21 cellular contexts compared by ENCODE assay signal in the genomic region with DNA sequence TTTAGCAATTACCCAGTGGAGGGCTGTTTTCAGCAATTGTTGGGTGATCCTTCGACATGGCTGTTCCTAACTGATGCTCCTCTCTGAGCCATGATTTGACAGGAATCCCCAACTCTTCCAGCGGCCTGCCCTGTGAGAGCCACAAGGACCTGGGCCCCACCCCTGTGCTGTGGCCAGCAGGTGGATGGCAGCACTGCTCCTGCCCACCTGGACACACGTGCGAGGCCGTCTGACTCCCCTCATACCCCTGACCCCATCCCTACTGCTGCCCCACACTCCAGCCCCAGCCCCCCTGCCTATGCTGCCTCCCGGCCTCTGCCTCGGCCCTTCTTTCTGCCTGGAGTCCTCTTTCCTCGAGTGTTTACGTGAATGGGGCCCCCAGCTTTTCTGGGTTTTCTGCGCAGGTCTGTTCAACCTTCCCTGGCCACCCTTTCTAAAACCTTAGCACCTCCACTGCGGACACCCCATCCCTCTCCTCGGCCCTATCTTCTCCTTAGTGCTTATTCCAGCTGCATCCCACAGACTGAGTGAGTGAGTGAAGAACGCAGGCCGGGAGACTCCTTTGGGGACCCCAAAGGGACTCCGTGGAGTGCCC.
A peak's percentile ranks its signal among the peaks of the same experiment; 100 is the strongest.
DNase-seq lines count a peak whose midpoint lies in the region; ATAC-seq, FAIRE-seq and TF ChIP-seq lines count a peak whose summit lies in the region.
"Had no signal": no experiment of that assay in that cellular context is flagged by ENCODE, and none has a peak within 500 bp of the region (broad histone marks: within the 10 kb centered on the region; RNA-seq: fewer than 3 reads in every experiment).

No MANE protein-coding gene starts in this region.

- ATAC-seq in natural killer cell treated with Interleukin-12 subunit alpha and Interleukin-12 subunit beta and Interleukin-15 and Interleukin-18, amount 100 ng/mL, for 72 hours: no peak
- no peak for ATAC-seq in psoas muscle
- ATAC-seq in Right ventricle myocardium superior (ENCODE audit: poor library complexity): no peak

- H3K27me3 ChIP-seq in stomach: peaks cover 0 to 6% (median 0%) of the 10 kb centered on the region in 3 donors
- peaks cover 0 to 3% (median 0%) of the 10 kb centered on the region in 3 donors for H3K27me3 ChIP-seq in psoas muscle (ENCODE audit: insufficient read depth in 3 of 3, low read length in 2 of 3)
- H3K27me3 ChIP-seq: BE2C, SJCRH30 had no signal

- no peaks in the 10 kb centered on the region for H3K36me3 ChIP-seq in stomach
- no peaks in the 10 kb centered on the region for H3K36me3 ChIP-seq in psoas muscle (ENCODE audit: insufficient read depth in 1 of 2, low read depth in 1 of 2)
- H3K36me3 ChIP-seq: BE2C, SJCRH30 had no signal

- H3K4me3 ChIP-seq in stomach (no peak overlapping the region), psoas muscle (no peak overlapping the region)

- no peaks in the 10 kb centered on the region for H3K9me3 ChIP-seq in stomach
- no peaks in the 10 kb centered on the region for H3K9me3 ChIP-seq in psoas muscle
- H3K9me3 ChIP-seq: BE2C, SJCRH30 had no signal

- H3K27me3 Mint-ChIP-seq in natural killer cell treated with Interleukin-12 subunit alpha and Interleukin-12 subunit beta and Interleukin-15 and Interleukin-18, amount 100 ng/mL, for 72 hours: peaks cover 24 to 25% of the 10 kb centered on the region in 2 donors

- DNase-seq in ecto neural progenitor cell (ENCODE audit: low spot score) (peak; percentile 34), stomach (peak; percentile 24), GM19239 (ENCODE audit: insufficient read length, low spot score) (no peak), psoas muscle (no peak), Right ventricle myocardium superior (no peak)
- DNase-seq in natural killer cell treated with Interleukin-12 subunit alpha and Interleukin-12 subunit beta and Interleukin-15 and Interleukin-18, amount 100 ng/mL, for 72 hours (ENCODE audit: low spot score): peak; percentile 28
- DNase-seq: BE2C; CD4-positive, alpha-beta memory T cell; DND-41; GDM1; HFFc6; Kasumi-1; NCI-H1105 treated with DMSO at 0.1 percent for 48 hours; NCI-H2029; NCI-H2171 treated with DMSO at 0.1 percent for 48 hours; NCI-H82 had no signal

- H3K27ac ChIP-seq in VCaP (peak overlapping the region; percentile 67), stomach (peak overlapping the region in 1 of 5 donors; percentile 25), psoas muscle (no peak overlapping the region)
- H3K27ac ChIP-seq: SJCRH30 had no signal

- H3K27ac Mint-ChIP-seq in natural killer cell treated with Interleukin-12 subunit alpha and Interleukin-12 subunit beta and Interleukin-15 and Interleukin-18, amount 100 ng/mL, for 72 hours: no peak overlapping the region
- H3K27ac Mint-ChIP-seq: CD4-positive, alpha-beta memory T cell; HFFc6 had no signal

- FAIRE-seq in GM19239 (lab: Jason Lieb, UNC): no peak
- FAIRE-seq: D721Med, GM12892, H1 had no signal

- TF ChIP-seq EP300 in stomach (IDR thresholded peaks at IDR 0.05): no peak

- H3K4me1 ChIP-seq in stomach (peaks cover 0 to 6% (median 0%) of the 10 kb centered on the region in 4 donors), psoas muscle (no peaks in the 10 kb centered on the region)
- H3K4me1 ChIP-seq: BE2C had no signal

- intact Hi-C loops in stomach (cut with DNase I; ENCODE audit: low total_unique reads) (no loop called here), psoas muscle (cut with DNase I) (no loop called here), Right ventricle myocardium superior (cut with DNase I) (no loop called here)

- WGBS in stomach, 5 donors: 81 to 93% (median 91%) methylated on average over 14 to 15 of the region's 15 CpGs
- WGBS in psoas muscle, 3 donors: 88 to 92% (median 90%) methylated on average over 15 of the region's 15 CpGs

- TF ChIP-seq CTCF in VCaP (conservative IDR thresholded peaks at IDR 0.05) (no peak), stomach (IDR thresholded peaks at IDR 0.05) (no peak), psoas muscle (IDR thresholded peaks at IDR 0.05) (no peak)

- H3K36me3 Mint-ChIP-seq in natural killer cell treated with Interleukin-12 subunit alpha and Interleukin-12 subunit beta and Interleukin-15 and Interleukin-18, amount 100 ng/mL, for 72 hours: no peaks in the 10 kb centered on the region
- H3K36me3 Mint-ChIP-seq: CD4-positive, alpha-beta memory T cell had no signal

- no peaks in the 10 kb centered on the region for H3K4me1 Mint-ChIP-seq in natural killer cell treated with Interleukin-12 subunit alpha and Interleukin-12 subunit beta and Interleukin-15 and Interleukin-18, amount 100 ng/mL, for 72 hours (ENCODE audit: low read depth in 2 of 2)
- H3K4me1 Mint-ChIP-seq: CD4-positive, alpha-beta memory T cell had no signal

- no peak overlapping the region for H3K4me3 Mint-ChIP-seq in natural killer cell treated with Interleukin-12 subunit alpha and Interleukin-12 subunit beta and Interleukin-15 and Interleukin-18, amount 100 ng/mL, for 72 hours
- H3K4me3 Mint-ChIP-seq: CD4-positive, alpha-beta memory T cell; HFFc6 had no signal

- no peak for TF ChIP-seq POLR2A in stomach (IDR thresholded peaks at IDR 0.05)

- no peaks in the 10 kb centered on the region for H3K9me3 Mint-ChIP-seq in natural killer cell treated with Interleukin-12 subunit alpha and Interleukin-12 subunit beta and Interleukin-15 and Interleukin-18, amount 100 ng/mL, for 72 hours

Comparison
In these comparisons a context has a peak if more than half of its experiments do, and no peak if none do; other contexts are left out.
1. DNase-seq: peak in ecto neural progenitor cell (single experiment), natural killer cell treated with Interleukin-12 subunit alpha and Interleukin-12 subunit beta and Interleukin-15 and Interleukin-18, amount 100 ng/mL, for 72 hours (single experiment) and stomach (single experiment); none in GM19239 (single experiment), psoas muscle (0 of 2) and Right ventricle myocardium superior (single experiment).